Comparison of ENCODE assay signal across 10 cellular contexts in the genomic region with DNA sequence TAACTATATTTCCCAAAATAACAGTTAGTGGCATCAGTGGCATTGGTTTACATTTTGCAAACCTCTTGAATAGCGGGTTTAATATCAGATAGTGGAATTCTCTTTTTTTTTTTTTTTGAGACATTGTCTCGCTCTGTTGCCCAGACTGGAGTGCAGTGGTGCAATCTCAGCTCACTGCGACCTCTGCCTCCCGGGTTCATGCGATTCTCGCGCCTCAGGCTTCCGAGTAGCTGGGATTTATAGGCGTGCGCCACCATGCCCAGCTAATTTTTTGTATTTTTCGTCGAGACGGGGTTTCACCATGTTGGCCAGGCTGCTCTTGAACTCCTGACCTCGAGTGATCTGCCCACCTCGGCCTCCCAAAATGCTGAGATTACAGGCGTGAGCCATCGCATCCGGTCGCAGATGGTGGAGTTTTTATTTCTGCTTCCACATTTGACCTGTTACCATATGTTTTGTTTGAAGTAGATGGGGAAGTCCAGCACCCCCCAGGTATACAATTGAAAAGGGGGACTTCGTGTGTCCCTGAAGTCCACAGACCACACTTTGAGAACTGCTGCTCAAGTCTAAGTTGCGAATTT. TPM values are rescaled to one million over a fixed set of nuclear protein-coding genes. Genes with fewer than 3 reads are reported as not detected.
DNase-seq lines count a peak whose midpoint lies in the region; ATAC-seq and TF ChIP-seq lines count a peak whose summit lies in the region.
"Had no signal": no experiment of that assay in that cellular context is flagged by ENCODE, and none has a peak within 500 bp of the region (broad histone marks: within the 10 kb centered on the region; RNA-seq: fewer than 3 reads in every experiment).

No MANE protein-coding gene starts in this region.

- no TSS peak for BruUV-seq in mammary epithelial cell (replicated peaks; lab: Mats Ljungman, UMichigan)

- H3K4me3 ChIP-seq in mammary epithelial cell (replicated peaks in 1 of 3; ENCODE audit: insufficient read depth in 1 of 3, low read depth in 2 of 3, low read length in 3 of 3), result no peak overlapping the region
- no peak overlapping the region for H3K4me3 ChIP-seq in mucosa of descending colon
- H3K4me3 ChIP-seq in suprapubic skin, result peak overlapping the region; percentile 4
- no peak overlapping the region for H3K4me3 ChIP-seq in testis
- H3K4me3 ChIP-seq: cardiac muscle cell, SK-N-MC had no signal

- H2AFZ ChIP-seq in mammary epithelial cell (ENCODE audit: low read depth, low read length), result peak overlapping the region; percentile 77

- no peak overlapping the region for H3K9ac ChIP-seq in mammary epithelial cell (ENCODE audit: insufficient read depth, low read length)

- TF ChIP-seq EP300 in suprapubic skin (IDR thresholded peaks at IDR 0.05), result no peak

- no peaks in the 10 kb centered on the region for H3K79me2 ChIP-seq in mammary epithelial cell (ENCODE audit: insufficient read depth, low read length)

- no peaks in the 10 kb centered on the region for H3K9me3 ChIP-seq in mammary epithelial cell (replicated peaks; ENCODE audit: insufficient read depth, low read length)
- no peaks in the 10 kb centered on the region for H3K9me3 ChIP-seq in mucosa of descending colon
- H3K9me3 ChIP-seq in suprapubic skin, result no peaks in the 10 kb centered on the region
- H3K9me3 ChIP-seq in testis, result no peaks in the 10 kb centered on the region

- intact Hi-C loops in mammary epithelial cell (cut with micrococcal nuclease) (loop anchor here (1.0 to 2.0 kb wide), 6 partner anchors 118 to 536 kb away; partner anchors contain the start of gene LATS2), mucosa of descending colon (cut with DNase I, micrococcal nuclease) (no loop called here), testis (cut with DNase I; ENCODE audit: low total_unique reads) (loop anchor here (10.0 kb wide), 1 partner anchor 192 kb away; no protein-coding TSS in a partner anchor)

- TF ChIP-seq CTCF in mammary epithelial cell (conservative IDR thresholded peaks at IDR 0.05 in 1 of 2, IDR thresholded peaks at IDR 0.05 in 1 of 2; ENCODE audit: extremely low read depth in 1 of 2, insufficient read depth in 1 of 2, low read depth in 1 of 2, low read length in 2 of 2) (no peak), mucosa of descending colon (IDR thresholded peaks at IDR 0.05) (no peak), suprapubic skin (IDR thresholded peaks at IDR 0.05) (no peak), testis (IDR thresholded peaks at IDR 0.05) (no peak)

- dilution Hi-C loops in mammary epithelial cell (cut with HindIII; ENCODE audit: low sequenced_read_pairs), result loop anchor here (25.0 kb wide), 1 partner anchor 756 kb away; the partner anchor contains the start of gene GJB2

- peak overlapping the region; percentile 41 for H3K4me2 ChIP-seq in mammary epithelial cell (ENCODE audit: insufficient read depth, low read depth, low read length)

- H3K27me3 ChIP-seq in mammary epithelial cell (ENCODE audit: insufficient read depth, low read length) (no peaks in the 10 kb centered on the region), suprapubic skin (peaks cover 4% of the 10 kb centered on the region), testis (no peaks in the 10 kb centered on the region)

- 78% methylated on average over 20 of the region's 21 CpGs for WGBS in mammary epithelial cell (ENCODE audit: low coverage, missing lambda C conversion rate)
- 72% methylated on average over 21 of the region's 21 CpGs for WGBS in suprapubic skin
- WGBS in testis, 2 donors, result 51 to 68% methylated on average over 21 of the region's 21 CpGs

- H3K36me3 ChIP-seq in mammary epithelial cell (ENCODE audit: insufficient read depth, low read length), result no peaks in the 10 kb centered on the region
- no peaks in the 10 kb centered on the region for H3K36me3 ChIP-seq in mucosa of descending colon (ENCODE audit: low read depth)
- no peaks in the 10 kb centered on the region for H3K36me3 ChIP-seq in suprapubic skin
- no peaks in the 10 kb centered on the region for H3K36me3 ChIP-seq in testis (ENCODE audit: low read depth, missing control alignments)
- H3K36me3 ChIP-seq: cardiac muscle cell had no signal

- no peaks in the 10 kb centered on the region for H4K20me1 ChIP-seq in mammary epithelial cell (ENCODE audit: insufficient read depth, low read length)

- H3K4me1 ChIP-seq in mammary epithelial cell (ENCODE audit: insufficient read depth, low read length) (no peaks in the 10 kb centered on the region), mucosa of descending colon (ENCODE audit: low read depth) (peaks cover 9% of the 10 kb centered on the region), suprapubic skin (peaks cover 17% of the 10 kb centered on the region), testis (no peaks in the 10 kb centered on the region)

- TF ChIP-seq POLR2A in suprapubic skin (IDR thresholded peaks at IDR 0.05) (no peak), testis (IDR thresholded peaks at IDR 0.05) (no peak)

- DNase-seq in HK-2 (ENCODE audit: unreplicated experiment) (peak; percentile 8), mammary epithelial cell (no peak), mucosa of descending colon (peak in 1 of 3 donors; percentile 35), suprapubic skin (ENCODE audit: low spot score in 2 of 2) (no peak), testis (no peak), SKM-1 treated with dmso at 0.1 percent for 144 hours (lab: John Stamatoyannopoulos, UW; ENCODE audit: unreplicated experiment) (no peak), T-helper 1 cell (no peak)

- in situ Hi-C loops in mammary epithelial cell (cut with MboI; ENCODE audit: low sequenced_read_pairs in 2 of 2), result loop anchor here (10.0 to 25.0 kb wide), 3 partner anchors 192 to 544 kb away; no protein-coding TSS in a partner anchor

- CTCF ChIA-PET in mammary epithelial cell (lab: Charles Lee; ENCODE audit: low non-redundant PET), result interaction anchor here (0.6 kb wide), 1 partner anchor 101 kb away, joined by 3 read pairs; no protein-coding TSS in a partner anchor

- H3K27ac ChIP-seq in mammary epithelial cell (ENCODE audit: insufficient read depth, low read depth, low read length) (no peak overlapping the region), suprapubic skin (peak overlapping the region; percentile 7), testis (no peak overlapping the region)
- H3K27ac ChIP-seq: cardiac muscle cell, SK-N-MC had no signal

- ATAC-seq in mucosa of descending colon (peak; percentile 52), GM18870 (IDR thresholded peaks at IDR 0.05; ENCODE audit: unreplicated experiment) (no peak)

RNA-seq across cellular contexts. Expression of gene XPO4, which starts 40.5 kb away (rescaled TPM):
- 10 to 100 TPM; 18.1 to 23.7 TPM for total RNA-seq in mammary epithelial cell
- polyA plus RNA-seq in mammary epithelial cell, result 8.3 TPM
- 21.9 TPM for polyA minus RNA-seq in mammary epithelial cell
- total RNA-seq in mucosa of descending colon, result 10 to 100 TPM; 13.1 to 14.6 (median 13.5) TPM
- total RNA-seq in suprapubic skin, result 10 to 100 TPM; 15.0 to 23.2 (median 17.6) TPM
- total RNA-seq in testis, result 10 to 100 TPM; 27.6 to 31.4 TPM
- polyA plus RNA-seq in testis (ENCODE audit: insufficient read depth, low read depth, low replicate concordance), result 13.0 TPM

Comparison
In these comparisons a context has a peak if more than half of its experiments do, and no peak if none do; other contexts are left out.
1. intact Hi-C loops: an anchor here in mammary epithelial cell (1.0 to 2.0 kb wide) and testis (10.0 kb wide); none called in mucosa of descending colon.